1 cellular context compared by ENCODE assay signal in the genomic region with DNA sequence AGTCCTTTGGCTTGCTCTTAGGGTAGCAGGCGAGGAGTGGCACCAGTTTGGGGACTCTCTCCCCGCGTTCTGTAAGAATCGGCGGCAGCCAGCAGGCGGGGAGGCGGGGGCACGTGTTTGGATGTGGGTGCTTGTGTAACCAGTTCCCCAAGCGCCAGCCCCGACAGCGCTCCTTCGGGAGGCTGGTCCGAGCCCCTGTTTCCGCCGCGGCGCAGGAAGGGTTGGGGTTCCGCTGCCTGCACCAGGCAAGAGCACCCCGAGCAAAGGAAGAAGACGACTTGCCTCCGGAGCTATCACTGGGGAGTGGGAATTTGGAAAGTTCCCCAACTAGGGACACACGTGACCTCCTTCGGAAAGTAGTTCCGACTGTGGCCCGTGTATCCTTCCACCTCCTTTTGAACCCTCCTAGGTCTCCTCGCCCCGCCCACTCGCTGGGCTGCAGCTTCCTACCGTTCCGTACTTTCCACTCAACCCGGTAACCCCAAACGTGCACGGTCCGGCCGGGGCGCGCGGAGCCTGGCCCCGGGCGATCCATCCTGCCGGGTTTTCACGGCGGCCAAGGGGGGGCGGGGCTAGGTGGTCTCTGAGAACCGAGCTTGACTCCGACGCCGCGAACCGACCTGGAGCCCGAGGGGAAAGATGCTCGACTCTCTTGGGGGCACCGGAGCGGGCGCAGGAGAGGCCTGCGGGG.
A peak's percentile ranks its signal among the peaks of the same experiment; 100 is the strongest.
TF ChIP-seq lines count a peak whose summit lies in the region.

No MANE protein-coding gene starts in this region.

TF ChIP-seq in HEK293, 187 proteins besides CTCF, POLR2A, EP300 and RAD21 (continued from another document and continues in another):
- TF ChIP-seq ZNF501 (tag by site-specific recombination; IDR thresholded peaks at IDR 0.05) (no peak; the same call in 1 of the 2 replicates), ZNF701 (tag by site-specific recombination; IDR thresholded peaks at IDR 0.05) (peak; percentile 58; the same call in 1 of the 2 replicates), ZNF561 (tag by site-specific recombination; IDR thresholded peaks at IDR 0.05; ENCODE audit: borderline replicate concordance) (peak; percentile 64; the same call in 1 of the 2 replicates), ZBTB1 (tag by site-specific recombination; IDR thresholded peaks at IDR 0.05) (no peak), ZNF24 (tag by site-specific recombination; IDR thresholded peaks at IDR 0.05) (no peak; the same call in 1 of the 2 replicates), ZNF596 (tag by site-specific recombination; IDR thresholded peaks at IDR 0.05) (no peak), REPIN1 (tag by site-specific recombination; IDR thresholded peaks at IDR 0.05; ENCODE audit: low read depth) (peak; percentile 27; the same call in 1 of the 2 replicates), ZNF426 (tag by site-specific recombination; IDR thresholded peaks at IDR 0.05) (no peak), ZNF138 (tag by site-specific recombination; IDR thresholded peaks at IDR 0.05; ENCODE audit: borderline replicate concordance) (no peak), YY2 (tag by site-specific recombination; IDR thresholded peaks at IDR 0.05) (no peak), ZNF776 (tag by site-specific recombination; IDR thresholded peaks at IDR 0.05; ENCODE audit: borderline replicate concordance) (no peak), ZEB2 (tag by site-specific recombination; IDR thresholded peaks at IDR 0.05) (peak; percentile 67), KLF9 (tag by site-specific recombination; IDR thresholded peaks at IDR 0.05; ENCODE audit: low read depth) (peak; percentile 90), ZBTB8A (tag by site-specific recombination; IDR thresholded peaks at IDR 0.05) (peak; percentile 83), SCRT2 (tag by site-specific recombination; IDR thresholded peaks at IDR 0.05) (no peak), ZNF670 (tag by site-specific recombination; IDR thresholded peaks at IDR 0.05; ENCODE audit: low read depth) (no peak), GLIS2 (tag by site-specific recombination; IDR thresholded peaks at IDR 0.05) (no peak; the same call in 1 of the 2 replicates), ZNF624 (tag by site-specific recombination; IDR thresholded peaks at IDR 0.05) (no peak), HOXD13 (CRISPR knock-in tag; IDR thresholded peaks at IDR 0.05; ENCODE audit: borderline replicate concordance) (no peak), BCL11B (tag by site-specific recombination; IDR thresholded peaks at IDR 0.05; ENCODE audit: low read depth) (peak; percentile 57; the same call in 1 of the 2 replicates), ZNF169 (tag by site-specific recombination; IDR thresholded peaks at IDR 0.05) (no peak), MYNN (tag by site-specific recombination; IDR thresholded peaks at IDR 0.05; ENCODE audit: borderline replicate concordance) (0 out of 2 replicates have a peak, but pooled peaks have one; percentile 15), ZBTB49 (tag by site-specific recombination; IDR thresholded peaks at IDR 0.05; ENCODE audit: low read depth) (no peak), OSR2 (tag by site-specific recombination; IDR thresholded peaks at IDR 0.05) (peak; percentile 32; the same call in 1 of the 2 replicates), ZSCAN5A (tag by site-specific recombination; IDR thresholded peaks at IDR 0.05) (peak; percentile 77; the same call in 1 of the 2 replicates), ZNF366 (tag by site-specific recombination; conservative IDR thresholded peaks at IDR 0.05) (no peak), ZNF2 (tag by site-specific recombination; IDR thresholded peaks at IDR 0.05) (peak; percentile 83), ZNF704 (tag by site-specific recombination; IDR thresholded peaks at IDR 0.05) (no peak), TRIM28 (IDR thresholded peaks at IDR 0.05; ENCODE audit: borderline replicate concordance, low read length) (no peak), ZNF654 (tag by site-specific recombination; IDR thresholded peaks at IDR 0.05; ENCODE audit: low read depth) (no peak), ZNF398 (tag by site-specific recombination; IDR thresholded peaks at IDR 0.05) (0 out of 2 replicates have a peak, but pooled peaks have one; percentile 25), ZNF558 (tag by site-specific recombination; IDR thresholded peaks at IDR 0.05) (no peak), ZFP69B (tag by site-specific recombination; IDR thresholded peaks at IDR 0.05) (peak; percentile 70; the same call in 1 of the 2 replicates), ZNF184 (tag by site-specific recombination; IDR thresholded peaks at IDR 0.05) (peak; percentile 69; the same call in 1 of the 2 replicates)
- TF ChIP-seq, protein P1, sequence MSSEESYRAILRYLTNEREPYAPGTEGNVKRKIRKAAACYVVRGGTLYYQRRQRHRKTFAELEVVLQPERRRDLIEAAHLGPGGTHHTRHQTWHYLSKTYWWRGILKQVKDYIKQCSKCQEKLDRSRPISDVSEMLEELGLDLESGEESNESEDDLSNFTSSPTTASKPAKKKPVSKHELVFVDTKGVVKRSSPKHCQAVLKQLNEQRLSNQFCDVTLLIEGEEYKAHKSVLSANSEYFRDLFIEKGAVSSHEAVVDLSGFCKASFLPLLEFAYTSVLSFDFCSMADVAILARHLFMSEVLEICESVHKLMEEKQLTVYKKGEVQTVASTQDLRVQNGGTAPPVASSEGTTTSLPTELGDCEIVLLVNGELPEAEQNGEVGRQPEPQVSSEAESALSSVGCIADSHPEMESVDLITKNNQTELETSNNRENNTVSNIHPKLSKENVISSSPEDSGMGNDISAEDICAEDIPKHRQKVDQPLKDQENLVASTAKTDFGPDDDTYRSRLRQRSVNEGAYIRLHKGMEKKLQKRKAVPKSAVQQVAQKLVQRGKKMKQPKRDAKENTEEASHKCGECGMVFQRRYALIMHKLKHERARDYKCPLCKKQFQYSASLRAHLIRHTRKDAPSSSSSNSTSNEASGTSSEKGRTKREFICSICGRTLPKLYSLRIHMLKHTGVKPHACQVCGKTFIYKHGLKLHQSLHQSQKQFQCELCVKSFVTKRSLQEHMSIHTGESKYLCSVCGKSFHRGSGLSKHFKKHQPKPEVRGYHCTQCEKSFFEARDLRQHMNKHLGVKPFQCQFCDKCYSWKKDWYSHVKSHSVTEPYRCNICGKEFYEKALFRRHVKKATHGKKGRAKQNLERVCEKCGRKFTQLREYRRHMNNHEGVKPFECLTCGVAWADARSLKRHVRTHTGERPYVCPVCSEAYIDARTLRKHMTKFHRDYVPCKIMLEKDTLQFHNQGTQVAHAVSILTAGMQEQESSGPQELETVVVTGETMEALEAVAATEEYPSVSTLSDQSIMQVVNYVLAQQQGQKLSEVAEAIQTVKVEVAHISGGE (tag by site-specific recombination; conservative IDR thresholded peaks at IDR 0.05; ENCODE audit: low read depth), result no peak; the same call in 1 of the 2 replicates
- TF ChIP-seq, protein P2, sequence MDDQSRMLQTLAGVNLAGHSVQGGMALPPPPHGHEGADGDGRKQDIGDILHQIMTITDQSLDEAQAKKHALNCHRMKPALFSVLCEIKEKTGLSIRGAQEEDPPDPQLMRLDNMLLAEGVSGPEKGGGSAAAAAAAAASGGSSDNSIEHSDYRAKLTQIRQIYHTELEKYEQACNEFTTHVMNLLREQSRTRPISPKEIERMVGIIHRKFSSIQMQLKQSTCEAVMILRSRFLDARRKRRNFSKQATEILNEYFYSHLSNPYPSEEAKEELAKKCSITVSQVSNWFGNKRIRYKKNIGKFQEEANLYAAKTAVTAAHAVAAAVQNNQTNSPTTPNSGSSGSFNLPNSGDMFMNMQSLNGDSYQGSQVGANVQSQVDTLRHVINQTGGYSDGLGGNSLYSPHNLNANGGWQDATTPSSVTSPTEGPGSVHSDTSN (CRISPR knock-in tag; IDR thresholded peaks at IDR 0.05), result no peak
- TF ChIP-seq, protein P3, sequence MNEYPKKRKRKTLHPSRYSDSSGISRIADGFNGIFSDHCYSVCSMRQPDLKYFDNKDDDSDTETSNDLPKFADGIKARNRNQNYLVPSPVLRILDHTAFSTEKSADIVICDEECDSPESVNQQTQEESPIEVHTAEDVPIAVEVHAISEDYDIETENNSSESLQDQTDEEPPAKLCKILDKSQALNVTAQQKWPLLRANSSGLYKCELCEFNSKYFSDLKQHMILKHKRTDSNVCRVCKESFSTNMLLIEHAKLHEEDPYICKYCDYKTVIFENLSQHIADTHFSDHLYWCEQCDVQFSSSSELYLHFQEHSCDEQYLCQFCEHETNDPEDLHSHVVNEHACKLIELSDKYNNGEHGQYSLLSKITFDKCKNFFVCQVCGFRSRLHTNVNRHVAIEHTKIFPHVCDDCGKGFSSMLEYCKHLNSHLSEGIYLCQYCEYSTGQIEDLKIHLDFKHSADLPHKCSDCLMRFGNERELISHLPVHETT (tag by site-specific recombination; IDR thresholded peaks at IDR 0.05), result peak; percentile 46; the same call in 1 of the 2 replicates
- TF ChIP-seq, protein P4, sequence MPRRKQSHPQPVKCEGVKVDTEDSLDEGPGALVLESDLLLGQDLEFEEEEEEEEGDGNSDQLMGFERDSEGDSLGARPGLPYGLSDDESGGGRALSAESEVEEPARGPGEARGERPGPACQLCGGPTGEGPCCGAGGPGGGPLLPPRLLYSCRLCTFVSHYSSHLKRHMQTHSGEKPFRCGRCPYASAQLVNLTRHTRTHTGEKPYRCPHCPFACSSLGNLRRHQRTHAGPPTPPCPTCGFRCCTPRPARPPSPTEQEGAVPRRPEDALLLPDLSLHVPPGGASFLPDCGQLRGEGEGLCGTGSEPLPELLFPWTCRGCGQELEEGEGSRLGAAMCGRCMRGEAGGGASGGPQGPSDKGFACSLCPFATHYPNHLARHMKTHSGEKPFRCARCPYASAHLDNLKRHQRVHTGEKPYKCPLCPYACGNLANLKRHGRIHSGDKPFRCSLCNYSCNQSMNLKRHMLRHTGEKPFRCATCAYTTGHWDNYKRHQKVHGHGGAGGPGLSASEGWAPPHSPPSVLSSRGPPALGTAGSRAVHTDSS (tag by site-specific recombination; IDR thresholded peaks at IDR 0.05), result no peak
- TF ChIP-seq, protein P5, sequence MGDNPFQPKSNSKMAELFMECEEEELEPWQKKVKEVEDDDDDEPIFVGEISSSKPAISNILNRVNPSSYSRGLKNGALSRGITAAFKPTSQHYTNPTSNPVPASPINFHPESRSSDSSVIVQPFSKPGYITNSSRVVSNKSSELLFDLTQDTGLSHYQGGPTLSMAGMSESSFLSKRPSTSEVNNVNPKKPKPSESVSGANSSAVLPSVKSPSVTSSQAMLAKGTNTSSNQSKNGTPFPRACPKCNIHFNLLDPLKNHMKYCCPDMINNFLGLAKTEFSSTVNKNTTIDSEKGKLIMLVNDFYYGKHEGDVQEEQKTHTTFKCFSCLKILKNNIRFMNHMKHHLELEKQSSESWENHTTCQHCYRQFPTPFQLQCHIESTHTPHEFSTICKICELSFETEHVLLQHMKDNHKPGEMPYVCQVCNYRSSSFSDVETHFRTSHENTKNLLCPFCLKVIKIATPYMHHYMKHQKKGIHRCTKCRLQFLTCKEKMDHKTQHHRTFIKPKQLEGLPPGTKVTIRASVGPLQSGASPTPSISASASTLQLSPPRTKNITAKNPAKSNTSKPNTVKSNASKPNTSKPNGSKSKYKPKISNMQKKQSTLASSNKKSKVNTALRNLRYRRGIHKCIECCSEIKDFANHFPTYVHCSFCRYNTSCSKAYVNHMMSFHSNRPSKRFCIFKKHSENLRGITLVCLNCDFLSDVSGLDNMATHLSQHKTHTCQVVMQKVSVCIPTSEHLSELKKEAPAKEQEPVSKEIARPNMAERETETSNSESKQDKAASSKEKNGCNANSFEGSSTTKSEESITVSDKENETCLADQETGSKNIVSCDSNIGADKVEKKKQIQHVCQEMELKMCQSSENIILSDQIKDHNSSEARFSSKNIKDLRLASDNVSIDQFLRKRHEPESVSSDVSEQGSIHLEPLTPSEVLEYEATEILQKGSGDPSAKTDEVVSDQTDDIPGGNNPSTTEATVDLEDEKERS (tag by site-specific recombination; IDR thresholded peaks at IDR 0.05), result no peak; the same call in 1 of the 2 replicates
